In genomic region chr2:130807659-130808385, GRCh38 we compare ENCODE assay signal across 1 cellular context.
TF ChIP-seq lines count a peak whose summit lies in the region.

No MANE protein-coding gene starts in this region.

TF ChIP-seq in SK-N-SH, 30 proteins besides CTCF, POLR2A, EP300 and RAD21 (continued from another document):
- TF ChIP-seq ZBTB33 (IDR thresholded peaks at IDR 0.05; ENCODE audit: borderline replicate concordance, low read depth): no peak
- no peak for TF ChIP-seq SIN3A (IDR thresholded peaks at IDR 0.05; ENCODE audit: borderline replicate concordance, low read depth, low read length)
- TF ChIP-seq TEAD4 (IDR thresholded peaks at IDR 0.05; ENCODE audit: borderline replicate concordance, insufficient read depth): no peak
